Comparison of ENCODE assay signal across 10 cellular contexts in the genomic region with DNA sequence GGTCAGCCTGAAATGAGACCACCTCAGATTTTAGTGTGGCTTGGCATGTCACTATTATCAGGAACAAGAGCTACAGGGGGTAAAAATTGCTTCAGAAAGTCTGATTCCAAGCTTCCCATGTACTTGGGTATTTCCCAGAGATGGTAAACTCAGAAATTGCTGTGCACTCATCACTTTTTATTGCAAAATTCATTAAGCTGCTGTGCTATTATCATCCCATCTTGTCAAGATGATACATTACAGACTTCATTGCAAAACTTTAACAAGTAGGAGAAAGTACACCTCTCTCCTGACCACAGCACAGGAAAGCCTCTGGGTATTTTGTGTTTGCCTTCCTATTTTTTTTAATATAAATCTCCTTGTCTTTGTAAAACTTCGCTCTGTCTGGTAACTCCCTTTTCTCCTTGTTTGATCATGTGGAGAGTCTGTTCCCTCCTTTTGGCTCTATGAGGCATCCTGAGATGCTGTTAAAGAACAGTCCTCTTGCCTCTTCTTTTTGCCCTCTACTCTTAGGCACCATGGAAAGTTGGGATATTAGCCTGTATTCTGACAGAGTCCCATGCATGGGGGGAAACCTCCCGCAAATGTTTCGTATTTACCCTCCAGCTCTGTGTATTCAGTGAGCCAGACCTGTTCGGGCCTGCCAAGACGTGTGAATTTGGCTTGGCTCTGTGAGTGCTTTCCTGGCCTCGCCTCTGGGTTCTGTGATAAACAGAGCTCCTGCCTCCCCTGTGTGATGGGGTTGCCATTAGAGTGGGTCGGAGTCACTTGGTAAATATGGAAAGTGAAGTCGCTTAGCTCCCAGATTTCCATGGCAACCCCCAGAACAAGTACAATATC.
A peak's percentile ranks its signal among the peaks of the same experiment; 100 is the strongest.
DNase-seq lines count a peak whose midpoint lies in the region; ATAC-seq and TF ChIP-seq lines count a peak whose summit lies in the region.
"Had no signal": no experiment of that assay in that cellular context is flagged by ENCODE, and none has a peak within 500 bp of the region (broad histone marks: within the 10 kb centered on the region; RNA-seq: fewer than 3 reads in every experiment).

No MANE protein-coding gene starts in this region.

- no peaks in the 10 kb centered on the region for H3K9me3 Mint-ChIP-seq in stimulated activated naive B cell treated with anti-CD40 and anti-IgM and Interleukin-4, amounts not matched to agents 10 μg/mL and 1 μg/mL and 100 μg/mL, for 72 hours

- ATAC-seq in sciatic nerve, result peak; percentile 80
- ATAC-seq in stimulated activated naive B cell treated with anti-CD40 and anti-IgM and Interleukin-4, amounts not matched to agents 10 μg/mL and 1 μg/mL and 100 μg/mL, for 72 hours (replicated peaks), result no peak
- no peak for ATAC-seq in GM19463 (IDR thresholded peaks at IDR 0.05; ENCODE audit: unreplicated experiment)

- H3K4me1 ChIP-seq in HEK293 (ENCODE audit: control insufficient read depth, insufficient read depth, low read length), result peaks cover 11% of the 10 kb centered on the region

- H3K27me3 Mint-ChIP-seq in stimulated activated naive B cell treated with anti-CD40 and anti-IgM and Interleukin-4, amounts not matched to agents 10 μg/mL and 1 μg/mL and 100 μg/mL, for 72 hours, result no peaks in the 10 kb centered on the region

- no peaks in the 10 kb centered on the region for H3K36me3 ChIP-seq in HEK293 (ENCODE audit: control insufficient read depth in 2 of 2, insufficient read depth in 1 of 2, low read length in 2 of 2)

- no peak overlapping the region for H3K4me3 Mint-ChIP-seq in stimulated activated naive B cell treated with anti-CD40 and anti-IgM and Interleukin-4, amounts not matched to agents 10 μg/mL and 1 μg/mL and 100 μg/mL, for 72 hours

- peak overlapping the region; percentile 78 for H3K27ac ChIP-seq in HEK293 (ENCODE audit: extremely low read depth, low read depth, low read length)

- TF ChIP-seq CTCF in HEK293 (tag by site-specific recombination; IDR thresholded peaks at IDR 0.05), result no peak
- no peak for TF ChIP-seq CTCF in fibroblast of pulmonary artery (IDR thresholded peaks at IDR 0.05; ENCODE audit: low read length, missing control alignments)

- H3K4me3 ChIP-seq in HEK293 (ENCODE audit: low read depth, low read length), result no peak overlapping the region
- H3K4me3 ChIP-seq in fibroblast of pulmonary artery (replicated peaks; ENCODE audit: low read depth, low read length), result no peak overlapping the region

- CTCF ChIA-PET in HEK293 (lab: Yijun Ruan, JAX), result interaction anchor here (0.6 to 1.8 kb wide), 3 partner anchors 10 to 469 kb away, joined by 3 to 4 read pairs (median 3); no protein-coding TSS in a partner anchor

- peaks cover 4 to 7% of the 10 kb centered on the region in 2 donors for H3K36me3 Mint-ChIP-seq in stimulated activated naive B cell treated with anti-CD40 and anti-IgM and Interleukin-4, amounts not matched to agents 10 μg/mL and 1 μg/mL and 100 μg/mL, for 72 hours

- no peak overlapping the region for H3K27ac Mint-ChIP-seq in stimulated activated naive B cell treated with anti-CD40 and anti-IgM and Interleukin-4, amounts not matched to agents 10 μg/mL and 1 μg/mL and 100 μg/mL, for 72 hours

- intact Hi-C loops in sciatic nerve (cut with DNase I), result no loop called here

- POLR2A ChIA-PET in HEK293 (lab: Yijun Ruan, JAX), result no interaction called here

- DNase-seq in NOMO-1 treated with dmso at 0.1 percent for 144 hours (lab: John Stamatoyannopoulos, UW; ENCODE audit: unreplicated experiment) (peak; percentile 22), fibroblast of pulmonary artery (ENCODE audit: low read depth) (peak; percentile 71), sciatic nerve (ENCODE audit: low spot score) (peak; percentile 64), NCI-H526 (lab: John Stamatoyannopoulos, UW) (no peak), RPMI8226 (no peak)
- DNase-seq in stimulated activated naive B cell treated with anti-CD40 and anti-IgM and Interleukin-4, amounts not matched to agents 10 μg/mL and 1 μg/mL and 100 μg/mL, for 72 hours, result no peak
- DNase-seq: cerebellar nuclear complex, midbrain had no signal

- H3K4me1 Mint-ChIP-seq in stimulated activated naive B cell treated with anti-CD40 and anti-IgM and Interleukin-4, amounts not matched to agents 10 μg/mL and 1 μg/mL and 100 μg/mL, for 72 hours, result peaks cover 6 to 9% of the 10 kb centered on the region in 2 donors

- H3K9me3 ChIP-seq in HEK293 (ENCODE audit: control insufficient read depth, insufficient read depth, low read depth, low read length), result no peaks in the 10 kb centered on the region

TF ChIP-seq in HEK293, 187 proteins besides CTCF, POLR2A, EP300 and RAD21 (continues in another document):
- TF ChIP-seq, protein P1, sequence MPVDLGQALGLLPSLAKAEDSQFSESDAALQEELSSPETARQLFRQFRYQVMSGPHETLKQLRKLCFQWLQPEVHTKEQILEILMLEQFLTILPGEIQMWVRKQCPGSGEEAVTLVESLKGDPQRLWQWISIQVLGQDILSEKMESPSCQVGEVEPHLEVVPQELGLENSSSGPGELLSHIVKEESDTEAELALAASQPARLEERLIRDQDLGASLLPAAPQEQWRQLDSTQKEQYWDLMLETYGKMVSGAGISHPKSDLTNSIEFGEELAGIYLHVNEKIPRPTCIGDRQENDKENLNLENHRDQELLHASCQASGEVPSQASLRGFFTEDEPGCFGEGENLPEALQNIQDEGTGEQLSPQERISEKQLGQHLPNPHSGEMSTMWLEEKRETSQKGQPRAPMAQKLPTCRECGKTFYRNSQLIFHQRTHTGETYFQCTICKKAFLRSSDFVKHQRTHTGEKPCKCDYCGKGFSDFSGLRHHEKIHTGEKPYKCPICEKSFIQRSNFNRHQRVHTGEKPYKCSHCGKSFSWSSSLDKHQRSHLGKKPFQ (tag by site-specific recombination; IDR thresholded peaks at IDR 0.05), result peak; percentile 57; the same call in 1 of the 2 replicates
- 0 out of 2 replicates have a peak, but pooled peaks have one; percentile 16 for TF ChIP-seq ZNF24 (tag by site-specific recombination; IDR thresholded peaks at IDR 0.05)
- TF ChIP-seq ZNF843 (tag by site-specific recombination; IDR thresholded peaks at IDR 0.05), result peak; percentile 26; the same call in 1 of the 2 replicates
- 0 out of 2 replicates have a peak, but pooled peaks have one; percentile 11 for TF ChIP-seq GLI2 (tag by site-specific recombination; IDR thresholded peaks at IDR 0.05; ENCODE audit: borderline replicate concordance, low read depth)
- TF ChIP-seq TRIM28 (IDR thresholded peaks at IDR 0.05; ENCODE audit: borderline replicate concordance, low read length), result no peak
- peak; percentile 96 for TF ChIP-seq WT1 (tag by site-specific recombination; IDR thresholded peaks at IDR 0.05)
- peak; percentile 45; the same call in 1 of the 2 replicates for TF ChIP-seq ZNF600 (tag by site-specific recombination; IDR thresholded peaks at IDR 0.05)
- TF ChIP-seq ZEB2 (tag by site-specific recombination; IDR thresholded peaks at IDR 0.05), result 0 out of 2 replicates have a peak, but pooled peaks have one; percentile 40
- TF ChIP-seq IKZF3 (tag by site-specific recombination; IDR thresholded peaks at IDR 0.05), result peak; percentile 47; the same call in 1 of the 2 replicates
- TF ChIP-seq ZBTB8A (tag by site-specific recombination; IDR thresholded peaks at IDR 0.05), result peak; percentile 36; the same call in 1 of the 2 replicates
- peak; percentile 94 for TF ChIP-seq PRDM6 (tag by site-specific recombination; IDR thresholded peaks at IDR 0.05)
- TF ChIP-seq ZNF561 (tag by site-specific recombination; IDR thresholded peaks at IDR 0.05; ENCODE audit: borderline replicate concordance), result 0 out of 2 replicates have a peak, but pooled peaks have one; percentile 49
- peak; percentile 78 for TF ChIP-seq OSR2 (tag by site-specific recombination; IDR thresholded peaks at IDR 0.05)
- peak; percentile 66 for TF ChIP-seq FEZF1 (tag by site-specific recombination; IDR thresholded peaks at IDR 0.05)
- TF ChIP-seq ZBTB48 (tag by site-specific recombination; IDR thresholded peaks at IDR 0.05), result peak; percentile 69; the same call in 1 of the 2 replicates
- no peak for TF ChIP-seq ZNF514 (tag by site-specific recombination; IDR thresholded peaks at IDR 0.05)
- TF ChIP-seq GFI1B (tag by site-specific recombination; IDR thresholded peaks at IDR 0.05), result 0 out of 2 replicates have a peak, but pooled peaks have one; percentile 46
- TF ChIP-seq SP7 (tag by site-specific recombination; IDR thresholded peaks at IDR 0.05), result peak; percentile 69
- peak; percentile 41; the same call in 1 of the 2 replicates for TF ChIP-seq ZSCAN30 (tag by site-specific recombination; IDR thresholded peaks at IDR 0.05)
- TF ChIP-seq PATZ1 (tag by site-specific recombination; IDR thresholded peaks at IDR 0.05), result no peak

Comparison
In these comparisons a context has a peak if more than half of its experiments do, and no peak if none do; other contexts are left out.
1. DNase-seq: peak in NOMO-1 treated with dmso at 0.1 percent for 144 hours (single experiment), fibroblast of pulmonary artery (single experiment) and sciatic nerve (single experiment); none in stimulated activated naive B cell treated with anti-CD40 and anti-IgM and Interleukin-4, amounts not matched to agents 10 μg/mL and 1 μg/mL and 100 μg/mL, for 72 hours (single experiment), NCI-H526 (0 of 2) and RPMI8226 (single experiment).